ENCODE assay signal across 30 cellular contexts in the genomic region with DNA sequence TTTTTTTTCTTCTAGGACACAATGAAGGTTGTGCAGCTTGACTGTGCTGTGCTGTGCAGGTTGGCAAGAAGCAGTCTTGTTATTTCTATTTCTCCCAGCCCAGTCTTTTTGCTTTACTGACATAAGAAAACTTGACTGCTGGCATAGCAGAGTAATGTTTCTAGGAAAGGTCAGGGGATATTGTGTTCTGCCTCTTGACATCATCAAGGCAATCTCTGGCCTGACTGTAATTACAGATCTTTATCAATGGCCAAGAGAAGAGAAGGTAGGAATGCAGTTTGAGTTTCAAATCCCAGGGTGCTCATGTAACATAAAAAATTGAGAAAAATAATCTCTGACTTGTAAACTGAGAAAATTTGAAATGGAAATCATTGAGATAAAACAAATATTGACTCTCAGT.
"Had no signal": no experiment of that assay in that cellular context is flagged by ENCODE, and none has a peak within 500 bp of the region (broad histone marks: within the 10 kb centered on the region; RNA-seq: fewer than 3 reads in every experiment).

No MANE protein-coding gene starts in this region.

- H3K27ac ChIP-seq: ascending aorta, breast epithelium, VCaP had no signal

- DNase-seq: activated B cell treated with CpG ODN at 0.5 μM for 24 hours; activated CD4-positive, alpha-beta memory T cell treated with anti-CD3 and anti-CD28 coated beads for 36 hours; activated CD4-positive, alpha-beta T cell treated with anti-CD3 and anti-CD28 coated beads for 4 hours; activated CD4-positive, alpha-beta T cell treated with anti-CD3 and anti-CD28 coated beads, Interleukin-2, amount 10 ng/mL, durations not matched to agents 24 days and 14 days; activated CD4-positive, alpha-beta T cell treated with anti-CD3 and anti-CD28 coated beads, Interleukin-2, amount 50 U/mL, for 1 hour; activated CD4-positive, alpha-beta T cell treated with anti-CD3 and anti-CD28 coated beads, Interleukin-2, amount 50 U/mL, for 4 hours; activated CD4-positive, CD25-positive, alpha-beta regulatory T cell treated with anti-CD3 and anti-CD28 coated beads, Interleukin-2, amount 50 U/mL, for 72 hours; activated CD8-positive, alpha-beta memory T cell treated with anti-CD3 and anti-CD28 coated beads, Interleukin-2, amount 50 U/mL, for 4 hours; activated CD8-positive, alpha-beta T cell treated with anti-CD3 and anti-CD28 coated beads for 36 hours; activated effector memory CD4-positive, alpha-beta T cell treated with anti-CD3 and anti-CD28 coated beads, Interleukin-2, amount 50 U/mL, for 16 hours; activated gamma-delta T cell treated with Interleukin-2 at 50 U/mL for 16 hours; activated naive CD4-positive, alpha-beta T cell; activated naive CD4-positive, alpha-beta T cell treated with anti-CD3 and anti-CD28 coated beads for 36 hours; activated naive CD4-positive, alpha-beta T cell treated with anti-CD3 and anti-CD28 coated beads, Interleukin-2, amount 50 U/mL, for 16 hours; activated naive CD8-positive, alpha-beta T cell treated with anti-CD3 and anti-CD28 coated beads for 36 hours; activated T-cell treated with anti-CD3 and anti-CD28 coated beads for 4 hours; activated T-cell treated with anti-CD3 and anti-CD28 coated beads, Interleukin-2, amount 50 U/mL, for 1 hour; activated T-cell treated with anti-CD3 and anti-CD28 coated beads, Interleukin-2, amount 50 U/mL, for 4 hours; activated T-cell treated with anti-CD3 and anti-CD28 coated beads, Interleukin-2, amount 50 U/mL, for 72 hours; amygdala; anterior cingulate cortex; central memory CD4-positive, alpha-beta T cell; T-helper 1 cell; T-helper 2 cell; T-helper 9 cell had no signal

- ATAC-seq: activated CD8-positive, alpha-beta T cell treated with anti-CD3 and anti-CD28 coated beads for 36 hours; activated naive CD4-positive, alpha-beta T cell treated with anti-CD3 and anti-CD28 coated beads, Interleukin-2, amount 50 U/mL, for 72 hours; activated T-cell treated with anti-CD3 and anti-CD28 coated beads, Interleukin-2, amount 50 U/mL, for 4 hours; activated T-cell treated with anti-CD3 and anti-CD28 coated beads, Interleukin-2, amount 50 U/mL, for 72 hours; activated T-helper 17 cell treated with anti-CD3 and anti-CD28 coated beads, Interleukin-2, amount 50 U/mL, for 72 hours had no signal

- H3K36me3 ChIP-seq: ascending aorta, breast epithelium had no signal

- H3K9me3 ChIP-seq: ascending aorta, breast epithelium had no signal

- H3K27me3 ChIP-seq: ascending aorta, breast epithelium had no signal

- H3K4me3 ChIP-seq: ascending aorta, breast epithelium had no signal

- H3K4me1 ChIP-seq: ascending aorta, breast epithelium had no signal
